Comparison of ENCODE assay signal across 11 cellular contexts in genomic region chr6:62367601-62368000, GRCh38.
DNase-seq lines count a peak whose midpoint lies in the region; ATAC-seq lines count a peak whose summit lies in the region.
"Had no signal": no experiment of that assay in that cellular context is flagged by ENCODE, and none has a peak within 500 bp of the region (broad histone marks: within the 10 kb centered on the region; RNA-seq: fewer than 3 reads in every experiment).

No MANE protein-coding gene starts in this region.

- DNase-seq in SIG-M5 treated with dmso at 0.1 percent for 504 hours (lab: John Stamatoyannopoulos, UW; ENCODE audit: unreplicated experiment), result peak; percentile 46
- no peak for DNase-seq in SIG-M5 (lab: John Stamatoyannopoulos, UW)
- peak; percentile 80 for DNase-seq in Karpas-422
- no peak for DNase-seq in SW480 (ENCODE audit: low spot score)
- DNase-seq in CD4-positive, alpha-beta memory T cell, result no peak
- DNase-seq in ureter (ENCODE audit: low spot score), result no peak
- no peak for DNase-seq in NCI-H2107 (lab: John Stamatoyannopoulos, UW)
- DNase-seq: hippocampal formation; stimulated activated CD4-positive, alpha-beta T cell treated with anti-CD3 and anti-CD28 coated beads, Interleukin-4, amount 100 ng/mL, for 24 hours had no signal

- H3K9me2 ChIP-seq in Karpas-422 (replicated peaks; ENCODE audit: insufficient read depth, low read length), result no peaks in the 10 kb centered on the region

- no peak overlapping the region for H3K27ac ChIP-seq in Karpas-422 (ENCODE audit: low read length)
- H3K27ac ChIP-seq in CD4-positive, alpha-beta memory T cell (ENCODE audit: low read depth, low read length), result no peak overlapping the region
- H3K27ac ChIP-seq: SJSA1 had no signal

- no peaks in the 10 kb centered on the region for H4K20me1 ChIP-seq in Karpas-422 (ENCODE audit: insufficient read depth, low read depth, low read length)

- H3K36me3 Mint-ChIP-seq in CD4-positive, alpha-beta memory T cell, result no peaks in the 10 kb centered on the region

- no peak overlapping the region for H3K27ac Mint-ChIP-seq in CD4-positive, alpha-beta memory T cell

- no peaks in the 10 kb centered on the region for H3K9me3 ChIP-seq in Karpas-422 (ENCODE audit: low read length)
- H3K9me3 ChIP-seq in CD4-positive, alpha-beta memory T cell (ENCODE audit: control insufficient read depth in 1 of 2, low read length in 2 of 2), result no peaks in the 10 kb centered on the region
- H3K9me3 ChIP-seq: SJSA1 had no signal

- no peaks in the 10 kb centered on the region for H3K27me3 Mint-ChIP-seq in CD4-positive, alpha-beta memory T cell

- no peak overlapping the region for H3K9ac ChIP-seq in Karpas-422 (ENCODE audit: low read length)

- ATAC-seq in HG02870 (IDR thresholded peaks at IDR 0.05; ENCODE audit: unreplicated experiment), result peak; percentile 99

- POLR2A ChIA-PET in CD4-positive, alpha-beta memory T cell (lab: Charles Lee; ENCODE audit: partially characterized antibody), result no interaction called here

- no peaks in the 10 kb centered on the region for H3K36me3 ChIP-seq in Karpas-422 (ENCODE audit: insufficient read depth, low read length)
- no peaks in the 10 kb centered on the region for H3K36me3 ChIP-seq in CD4-positive, alpha-beta memory T cell (ENCODE audit: insufficient read depth, low read length)
- H3K36me3 ChIP-seq: SJSA1 had no signal

- no peak overlapping the region for H3K4me3 ChIP-seq in Karpas-422 (ENCODE audit: low read length)
- H3K4me3 ChIP-seq in CD4-positive, alpha-beta memory T cell (ENCODE audit: low read length in 2 of 2), result no peak overlapping the region
- H3K4me3 ChIP-seq: SJSA1 had no signal

- H3K27me3 ChIP-seq in Karpas-422 (ENCODE audit: low read length), result no peaks in the 10 kb centered on the region
- H3K27me3 ChIP-seq in CD4-positive, alpha-beta memory T cell (ENCODE audit: insufficient read depth, low read length), result no peaks in the 10 kb centered on the region
- H3K27me3 ChIP-seq: SJSA1 had no signal

- no peak overlapping the region for H3K4me3 Mint-ChIP-seq in CD4-positive, alpha-beta memory T cell

- no peaks in the 10 kb centered on the region for H3K79me2 ChIP-seq in Karpas-422 (ENCODE audit: low read length)

- peaks cover 10% of the 10 kb centered on the region for H3K4me1 ChIP-seq in Karpas-422 (ENCODE audit: low read length)
- H3K4me1 ChIP-seq in CD4-positive, alpha-beta memory T cell (ENCODE audit: insufficient read depth, low read length), result no peaks in the 10 kb centered on the region
- H3K4me1 ChIP-seq: SJSA1 had no signal

- intact Hi-C loops in CD4-positive, alpha-beta memory T cell (cut with micrococcal nuclease), result no loop called here

- CTCF ChIA-PET in CD4-positive, alpha-beta memory T cell (lab: Charles Lee; ENCODE audit: partially characterized antibody), result no interaction called here

- no peak overlapping the region; the same call in 1 of the 2 replicates for H2AFZ ChIP-seq in Karpas-422 (ENCODE audit: low read length)

- H3K9me3 Mint-ChIP-seq in CD4-positive, alpha-beta memory T cell, result peaks cover 0 to 12% (median 4%) of the 10 kb centered on the region in 8 donors

- H3K4me2 ChIP-seq in Karpas-422 (ENCODE audit: low read depth, low read length, poor library complexity, severe bottlenecking), result peak overlapping the region; percentile 57

- no peaks in the 10 kb centered on the region for H3K4me1 Mint-ChIP-seq in CD4-positive, alpha-beta memory T cell

Comparison
In these comparisons a context has a peak if more than half of its experiments do, and no peak if none do; other contexts are left out.
1. DNase-seq: peak in SIG-M5 treated with dmso at 0.1 percent for 504 hours (single experiment) and Karpas-422 (single experiment); none in SIG-M5 (single experiment), SW480 (single experiment), CD4-positive, alpha-beta memory T cell (0 of 5), ureter (single experiment) and NCI-H2107 (single experiment).